Comparison of ENCODE assay signal across 18 cellular contexts in the genomic region with DNA sequence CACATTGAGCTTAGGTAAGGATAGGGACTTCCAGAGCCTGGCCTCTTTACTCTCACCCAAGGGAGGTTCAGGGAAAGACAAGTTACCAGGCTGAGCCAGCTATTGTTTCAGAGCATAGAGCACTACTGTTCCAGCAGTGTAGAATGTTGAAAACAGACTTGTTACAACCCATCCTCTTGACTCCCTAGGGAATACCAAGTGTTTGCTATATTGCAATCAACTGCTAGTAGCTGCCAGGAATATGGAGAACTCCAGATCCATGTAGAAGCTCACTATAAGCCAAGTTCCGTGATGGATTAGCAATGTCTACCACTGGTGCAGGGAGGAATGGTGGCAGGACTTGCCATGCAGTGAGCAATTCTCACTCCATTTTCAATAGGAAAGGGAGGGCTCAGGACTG.
"Had no signal": no experiment of that assay in that cellular context is flagged by ENCODE, and none has a peak within 500 bp of the region (broad histone marks: within the 10 kb centered on the region; RNA-seq: fewer than 3 reads in every experiment).

No MANE protein-coding gene starts in this region.

- H3K9me3 ChIP-seq: gastrocnemius medialis, left ventricle myocardium inferior, sigmoid colon, spleen had no signal

- H3K36me3 ChIP-seq: gastrocnemius medialis, left ventricle myocardium inferior, sigmoid colon, spleen had no signal

- H3K9me3 Mint-ChIP-seq: activated CD8-positive, alpha-beta T cell treated with anti-CD3 and anti-CD28 coated beads for 36 hours; activated naive CD8-positive, alpha-beta T cell treated with anti-CD3 and anti-CD28 coated beads, Interleukin-2, amount 10 ng/mL, durations not matched to agents 7 days and 5 days; activated T-helper 17 cell treated with anti-CD3 and anti-CD28 coated beads, Interleukin-2, amount 50 U/mL, for 72 hours; brain; nephron progenitor cell; stimulated activated memory B cell treated with anti-CD40 and anti-IgM and Interleukin-4, amounts not matched to agents 10 μg/mL and 1 μg/mL and 100 μg/mL, for 72 hours had no signal

- H3K27me3 Mint-ChIP-seq: activated naive CD8-positive, alpha-beta T cell treated with anti-CD3 and anti-CD28 coated beads, Interleukin-2, amount 10 ng/mL, durations not matched to agents 7 days and 5 days; activated T-helper 17 cell treated with anti-CD3 and anti-CD28 coated beads, Interleukin-2, amount 50 U/mL, for 72 hours; stimulated activated memory B cell treated with anti-CD40 and anti-IgM and Interleukin-4, amounts not matched to agents 10 μg/mL and 1 μg/mL and 100 μg/mL, for 72 hours had no signal

- H3K36me3 Mint-ChIP-seq: activated naive CD8-positive, alpha-beta T cell treated with anti-CD3 and anti-CD28 coated beads, Interleukin-2, amount 10 ng/mL, durations not matched to agents 7 days and 5 days; brain; stimulated activated memory B cell treated with anti-CD40 and anti-IgM and Interleukin-4, amounts not matched to agents 10 μg/mL and 1 μg/mL and 100 μg/mL, for 72 hours had no signal

- DNase-seq: activated CD4-positive, CD25-positive, alpha-beta regulatory T cell; activated naive CD4-positive, alpha-beta T cell treated with Interleukin-2 at 50 U/mL for 16 hours; activated naive CD8-positive, alpha-beta T cell treated with anti-CD3 and anti-CD28 coated beads, Interleukin-2, amount 10 ng/mL, durations not matched to agents 7 days and 5 days; activated T-cell treated with anti-CD3 and anti-CD28 coated beads, Interleukin-2, amount 50 U/mL, for 1 hour; gastrocnemius medialis; kidney glomerular epithelial cell; left ventricle myocardium inferior; mammary epithelial cell; sigmoid colon; spleen; stimulated activated CD4-positive, alpha-beta T cell treated with anti-CD3 and anti-CD28 coated beads, Interleukin-4, amount 100 ng/mL, for 4 hours; T-helper 9 cell had no signal

- H3K4me1 ChIP-seq: gastrocnemius medialis, spleen had no signal

- ATAC-seq: activated CD8-positive, alpha-beta T cell treated with anti-CD3 and anti-CD28 coated beads for 36 hours; activated T-helper 17 cell treated with anti-CD3 and anti-CD28 coated beads, Interleukin-2, amount 50 U/mL, for 72 hours; gastrocnemius medialis; stimulated activated memory B cell treated with anti-CD40 and anti-IgM and Interleukin-4, amounts not matched to agents 10 μg/mL and 1 μg/mL and 100 μg/mL, for 72 hours had no signal

- H3K27ac Mint-ChIP-seq: activated CD8-positive, alpha-beta T cell treated with anti-CD3 and anti-CD28 coated beads for 36 hours; activated naive CD8-positive, alpha-beta T cell treated with anti-CD3 and anti-CD28 coated beads, Interleukin-2, amount 10 ng/mL, durations not matched to agents 7 days and 5 days; activated T-helper 17 cell treated with anti-CD3 and anti-CD28 coated beads, Interleukin-2, amount 50 U/mL, for 72 hours; brain; nephron progenitor cell; stimulated activated memory B cell treated with anti-CD40 and anti-IgM and Interleukin-4, amounts not matched to agents 10 μg/mL and 1 μg/mL and 100 μg/mL, for 72 hours had no signal

- H3K27ac ChIP-seq: coronary artery, gastrocnemius medialis, left ventricle myocardium inferior, sigmoid colon, spleen had no signal

- H3K4me1 Mint-ChIP-seq: activated naive CD8-positive, alpha-beta T cell treated with anti-CD3 and anti-CD28 coated beads, Interleukin-2, amount 10 ng/mL, durations not matched to agents 7 days and 5 days; activated T-helper 17 cell treated with anti-CD3 and anti-CD28 coated beads, Interleukin-2, amount 50 U/mL, for 72 hours; brain; nephron progenitor cell; stimulated activated memory B cell treated with anti-CD40 and anti-IgM and Interleukin-4, amounts not matched to agents 10 μg/mL and 1 μg/mL and 100 μg/mL, for 72 hours had no signal

- H3K4me3 ChIP-seq: coronary artery, gastrocnemius medialis, left ventricle myocardium inferior, sigmoid colon, spleen had no signal

- H3K4me3 Mint-ChIP-seq: activated CD8-positive, alpha-beta T cell treated with anti-CD3 and anti-CD28 coated beads for 36 hours; activated naive CD8-positive, alpha-beta T cell treated with anti-CD3 and anti-CD28 coated beads, Interleukin-2, amount 10 ng/mL, durations not matched to agents 7 days and 5 days; activated T-helper 17 cell treated with anti-CD3 and anti-CD28 coated beads, Interleukin-2, amount 50 U/mL, for 72 hours; brain; nephron progenitor cell; stimulated activated memory B cell treated with anti-CD40 and anti-IgM and Interleukin-4, amounts not matched to agents 10 μg/mL and 1 μg/mL and 100 μg/mL, for 72 hours had no signal

- H3K27me3 ChIP-seq: gastrocnemius medialis had no signal
